ENCODE assay signal across 22 cellular contexts in the genomic region with DNA sequence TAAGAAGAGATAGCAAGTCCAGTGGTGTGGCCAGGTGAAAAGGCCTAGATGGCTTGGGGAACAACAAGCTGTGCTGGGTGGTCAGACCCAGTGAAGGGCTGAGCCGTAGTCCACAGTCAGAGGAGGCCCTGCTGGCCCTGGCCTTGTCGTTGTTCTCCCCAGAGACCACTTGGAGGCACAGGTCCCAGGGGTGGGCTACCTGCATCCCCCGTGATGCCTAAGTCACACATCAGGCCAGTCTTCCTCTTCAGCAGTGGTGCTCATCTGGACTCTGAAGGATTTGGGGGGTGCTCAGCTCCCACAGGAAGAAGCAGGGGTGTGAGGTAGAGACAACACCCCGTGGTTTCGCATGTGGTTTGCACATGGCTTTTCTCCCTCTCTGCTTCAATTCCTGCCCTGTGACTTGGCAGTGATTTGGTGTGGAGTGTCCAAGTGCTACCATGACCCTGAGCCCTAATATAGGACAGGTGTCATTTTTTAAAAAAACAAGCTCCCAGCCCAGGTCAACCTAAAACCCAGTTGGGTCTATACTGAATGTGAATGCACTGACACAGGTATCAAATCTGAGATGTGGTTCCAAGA. TPM values are rescaled to one million over a fixed set of nuclear protein-coding genes. Genes with fewer than 3 reads are reported as not detected.
"Had no signal": no experiment of that assay in that cellular context is flagged by ENCODE, and none has a peak within 500 bp of the region (broad histone marks: within the 10 kb centered on the region; RNA-seq: fewer than 3 reads in every experiment).

No MANE protein-coding gene starts in this region.

- H3K4me1 ChIP-seq: colonic mucosa, right lobe of liver, suprapubic skin, thyroid gland, uterus had no signal

- H3K4me3 ChIP-seq: colonic mucosa, gastrocnemius medialis, heart right ventricle, mucosa of descending colon, psoas muscle, right lobe of liver, spleen, suprapubic skin, thyroid gland, uterus had no signal

- DNase-seq: colonic mucosa; dermis blood vessel endothelial cell; effector CD4-positive, alpha-beta T cell; gastrocnemius medialis; heart right ventricle; hypothalamus; kidney glomerular epithelial cell; mucosa of descending colon; natural killer cell; psoas muscle; retina; right lobe of liver; spleen; stimulated activated CD4-positive, alpha-beta T cell treated with anti-CD3 and anti-CD28 coated beads, Interleukin-15, amount 100 ng/mL, for 24 hours; stimulated activated CD4-positive, alpha-beta T cell treated with anti-CD3 and anti-CD28 coated beads, Interleukin-1b, Interleukin-23, amount 100 ng/mL, for 48 hours; stimulated activated CD4-positive, alpha-beta T cell treated with anti-CD3 and anti-CD28 coated beads, Interleukin-4, amount 100 ng/mL, for 24 hours; stimulated activated naive CD4-positive, alpha-beta T cell; thyroid gland; uterus had no signal

- H3K27me3 ChIP-seq: colonic mucosa, gastrocnemius medialis, heart right ventricle, right lobe of liver, suprapubic skin, thyroid gland, uterus had no signal

- H3K27ac ChIP-seq: colonic mucosa, gastrocnemius medialis, heart right ventricle, psoas muscle, right lobe of liver, spleen, suprapubic skin, thyroid gland, uterus had no signal

- H3K4me3 Mint-ChIP-seq: natural killer cell, type B pancreatic cell had no signal

- H3K9me3 Mint-ChIP-seq: natural killer cell, type B pancreatic cell had no signal

- ATAC-seq: gastrocnemius medialis, heart right ventricle, mucosa of descending colon, natural killer cell had no signal

- H3K9me3 ChIP-seq: colonic mucosa, gastrocnemius medialis, mucosa of descending colon, psoas muscle, right lobe of liver, suprapubic skin, thyroid gland, uterus had no signal

- H3K27ac Mint-ChIP-seq: natural killer cell, type B pancreatic cell had no signal

- H3K36me3 Mint-ChIP-seq: natural killer cell, type B pancreatic cell had no signal

- H3K36me3 ChIP-seq: colonic mucosa, gastrocnemius medialis, heart right ventricle, right lobe of liver, spleen, suprapubic skin, thyroid gland, uterus had no signal

RNA-seq across cellular contexts. Expression of a gene that starts 51.0 kb away (rescaled TPM):
- total RNA-seq: colonic mucosa, dermis blood vessel endothelial cell, fibroblast of villous mesenchyme, mucosa of descending colon, natural killer cell, right lobe of liver had no signal
- polyA plus RNA-seq: spleen had no signal
